8 cellular contexts compared by ENCODE assay signal in the genomic region with DNA sequence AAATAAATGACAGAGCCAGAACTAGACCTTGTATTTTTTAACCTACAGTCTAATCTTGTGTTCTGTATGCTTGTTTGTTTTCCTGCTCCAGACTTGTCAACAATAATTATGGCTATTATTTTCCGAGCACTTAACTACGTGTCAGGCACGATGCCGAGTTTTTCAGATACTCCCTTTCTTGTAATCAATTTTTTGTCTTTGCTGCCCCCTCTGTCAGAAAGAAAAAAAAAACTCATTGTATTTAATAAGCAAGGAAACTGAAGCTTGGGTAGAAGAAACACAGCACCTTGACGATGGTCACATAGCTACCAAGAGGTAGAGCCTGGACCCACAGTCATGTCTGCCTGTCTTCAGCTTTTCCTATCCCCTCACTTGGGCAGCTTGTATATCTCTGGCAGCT.
DNase-seq lines count a peak whose midpoint lies in the region; ATAC-seq, FAIRE-seq and TF ChIP-seq lines count a peak whose summit lies in the region.
"Not testable (repeated sequence)": the region's sequence is repeated elsewhere in the genome, so short reads cannot be mapped to it uniquely, and the experiment has no call there.

No MANE protein-coding gene starts in this region.

- not testable (repeated sequence) for ATAC-seq in thoracic aorta (ENCODE audit: insufficient number of reproducible peaks, low FRiP score, low read depth)

- not testable (repeated sequence) for H3K9me3 ChIP-seq in OCI-LY3 (ENCODE audit: insufficient read depth, low read length); kidney (ENCODE audit: control insufficient read depth in 1 of 2, low read length in 2 of 2); osteoblast (ENCODE audit: low read depth, low read length); thoracic aorta

- not testable (repeated sequence) for H3K27me3 ChIP-seq in OCI-LY3 (ENCODE audit: low read depth, low read length); osteoblast (ENCODE audit: insufficient read depth, low read length); thoracic aorta (replicated peaks; ENCODE audit: insufficient read depth)

- not testable (repeated sequence) for H3K4me1 ChIP-seq in OCI-LY3 (ENCODE audit: low read length); kidney (ENCODE audit: control insufficient read depth in 1 of 2, insufficient read depth in 1 of 2, low read depth in 1 of 2, low read length in 2 of 2); osteoblast (ENCODE audit: insufficient read depth, low read length)
- peaks cover 4 to 25% of the 10 kb centered on the region in 2 donors for H3K4me1 ChIP-seq in thoracic aorta (ENCODE audit: control insufficient read depth in 1 of 2, low read depth in 2 of 2)

- H2AFZ ChIP-seq in OCI-LY3 (ENCODE audit: low read depth, low read length); osteoblast (ENCODE audit: low read length): not testable (repeated sequence)

- TF ChIP-seq CTCF in OCI-LY3 (IDR thresholded peaks at IDR 0.05; ENCODE audit: low read depth, low read length): peak; percentile 36
- TF ChIP-seq CTCF in epithelial cell of proximal tubule (conservative IDR thresholded peaks at IDR 0.05; ENCODE audit: low read depth, low read length): peak; percentile 45
- not testable (repeated sequence) for TF ChIP-seq CTCF in kidney (IDR thresholded peaks at IDR 0.05; ENCODE audit: borderline replicate concordance, extremely low read depth, insufficient read depth); thoracic aorta (IDR thresholded peaks at IDR 0.05)
- TF ChIP-seq CTCF in osteoblast (IDR thresholded peaks at IDR 0.05; ENCODE audit: extremely low read depth, low read depth, low read length): peak; percentile 30

- DNase-seq in Ammon's horn (ENCODE audit: low spot score) (peak; percentile 47), astrocyte of the hippocampus (ENCODE audit: low read depth, low spot score) (peak; percentile 24)
- DNase-seq in epithelial cell of proximal tubule (ENCODE audit: low read depth); kidney; osteoblast (ENCODE audit: insufficient read length, low spot score, missing footprints); thoracic aorta (ENCODE audit: low spot score): not testable (repeated sequence)

- not testable (repeated sequence) for H3K79me2 ChIP-seq in OCI-LY3 (ENCODE audit: low read length); osteoblast (ENCODE audit: insufficient read depth, low read length)

- not testable (repeated sequence) for TF ChIP-seq EP300 in Ishikawa (IDR thresholded peaks at IDR 0.05; ENCODE audit: borderline replicate concordance)

- peak; percentile 38 for TF ChIP-seq RAD21 in Ishikawa (IDR thresholded peaks at IDR 0.05; ENCODE audit: low read depth)

- H3K27ac ChIP-seq in OCI-LY3 (ENCODE audit: low read length); osteoblast (ENCODE audit: low read depth, low read length); thoracic aorta: not testable (repeated sequence)
- peak overlapping the region in 1 of 2 donors; percentile 2 for H3K27ac ChIP-seq in kidney (ENCODE audit: low read depth in 2 of 2, low read length in 2 of 2)

- peak overlapping the region; percentile 60 for H3K4me2 ChIP-seq in OCI-LY3 (ENCODE audit: low read length)
- H3K4me2 ChIP-seq in osteoblast (ENCODE audit: insufficient read depth, low read length): not testable (repeated sequence)

- peak; percentile 86 for FAIRE-seq in kidney (lab: Jason Lieb, UNC)

- H3K36me3 ChIP-seq in OCI-LY3 (replicated peaks; ENCODE audit: low read depth, low read length); kidney (ENCODE audit: control insufficient read depth in 1 of 2, insufficient read depth in 2 of 2, low read length in 2 of 2); osteoblast (ENCODE audit: insufficient read depth, low read length); thoracic aorta: not testable (repeated sequence)

- intact Hi-C loops in kidney (cut with DNase I): not testable (repeated sequence)

- not testable (repeated sequence) for H4K20me1 ChIP-seq in OCI-LY3 (ENCODE audit: insufficient read depth, low read length); osteoblast (ENCODE audit: insufficient read depth, low read length)

- H3K4me3 ChIP-seq in OCI-LY3 (ENCODE audit: low read length): peak overlapping the region; percentile 26; the same call in 1 of the 2 replicates
- H3K4me3 ChIP-seq in epithelial cell of proximal tubule (ENCODE audit: low read depth, low read length); osteoblast (ENCODE audit: insufficient read depth, low read length): not testable (repeated sequence)
- peak overlapping the region in 1 of 2 donors; percentile 50 for H3K4me3 ChIP-seq in kidney (ENCODE audit: low read length in 2 of 2)
- H3K4me3 ChIP-seq in thoracic aorta: peak overlapping the region; percentile 27

- not testable (repeated sequence) for H3K9ac ChIP-seq in OCI-LY3 (ENCODE audit: low read length); kidney (ENCODE audit: low read length in 2 of 2)
